In genomic region chr1:148734311-148734662, GRCh38 we compare ENCODE assay signal across 11 cellular contexts. TPM values are rescaled to one million over a fixed set of nuclear protein-coding genes. Genes with fewer than 3 reads are reported as not detected.
A peak's percentile ranks its signal among the peaks of the same experiment; 100 is the strongest.
DNase-seq lines count a peak whose midpoint lies in the region; ATAC-seq and TF ChIP-seq lines count a peak whose summit lies in the region.
"Not testable (repeated sequence)": the region's sequence is repeated elsewhere in the genome, so short reads cannot be mapped to it uniquely, and the experiment has no call there.
"Had no signal": no experiment of that assay in that cellular context is flagged by ENCODE, and none has a peak within 500 bp of the region (broad histone marks: within the 10 kb centered on the region; RNA-seq: fewer than 3 reads in every experiment).

No MANE protein-coding gene starts in this region.

- not testable (repeated sequence) for DNase-seq in activated CD8-positive, alpha-beta T cell treated with anti-CD3 and anti-CD28 coated beads for 36 hours; naive thymus-derived CD8-positive, alpha-beta T cell

- H3K4me1 Mint-ChIP-seq in activated CD8-positive, alpha-beta T cell treated with anti-CD3 and anti-CD28 coated beads for 36 hours (ENCODE audit: low read depth); naive thymus-derived CD8-positive, alpha-beta T cell: not testable (repeated sequence)

- not testable (repeated sequence) for H3K36me3 Mint-ChIP-seq in activated CD8-positive, alpha-beta T cell treated with anti-CD3 and anti-CD28 coated beads for 36 hours (ENCODE audit: low read depth); naive thymus-derived CD8-positive, alpha-beta T cell

- not testable (repeated sequence) for H3K9me3 Mint-ChIP-seq in activated CD8-positive, alpha-beta T cell treated with anti-CD3 and anti-CD28 coated beads for 36 hours; naive thymus-derived CD8-positive, alpha-beta T cell

- intact Hi-C loops in activated CD8-positive, alpha-beta T cell treated with anti-CD3 and anti-CD28 coated beads for 36 hours (cut with micrococcal nuclease), result not testable (repeated sequence)

- ATAC-seq in GM18505 (IDR thresholded peaks at IDR 0.05; ENCODE audit: unreplicated experiment), result peak; percentile 25
- peak; percentile 55 for ATAC-seq in GM19452 (IDR thresholded peaks at IDR 0.05; ENCODE audit: unreplicated experiment)
- peak; percentile 32 for ATAC-seq in GM21526 (IDR thresholded peaks at IDR 0.05; ENCODE audit: low FRiP score, unreplicated experiment)
- ATAC-seq in HG02642 (IDR thresholded peaks at IDR 0.05; ENCODE audit: poor library complexity, unreplicated experiment), result peak; percentile 53
- peak; percentile 44 for ATAC-seq in HG03064 (IDR thresholded peaks at IDR 0.05; ENCODE audit: low read depth, unreplicated experiment)
- ATAC-seq in HG03439 (IDR thresholded peaks at IDR 0.05; ENCODE audit: unreplicated experiment), result peak; percentile 43
- peak; percentile 38 for ATAC-seq in activated CD8-positive, alpha-beta T cell treated with anti-CD3 and anti-CD28 coated beads for 36 hours
- peak; percentile 8 to 30 for ATAC-seq in naive thymus-derived CD8-positive, alpha-beta T cell

- not testable (repeated sequence) for H3K4me3 Mint-ChIP-seq in activated CD8-positive, alpha-beta T cell treated with anti-CD3 and anti-CD28 coated beads for 36 hours; naive thymus-derived CD8-positive, alpha-beta T cell

- not testable (repeated sequence) for TF ChIP-seq CTCF in activated CD8-positive, alpha-beta T cell treated with anti-CD3 and anti-CD28 coated beads for 36 hours (IDR thresholded peaks at IDR 0.05)

- H3K27me3 Mint-ChIP-seq in activated CD8-positive, alpha-beta T cell treated with anti-CD3 and anti-CD28 coated beads for 36 hours; naive thymus-derived CD8-positive, alpha-beta T cell: not testable (repeated sequence)

- TF ChIP-seq POLR2A in GM18505 (IDR thresholded peaks at IDR 0.05; ENCODE audit: borderline replicate concordance, extremely low read depth, insufficient read depth, insufficient read length), result not testable (repeated sequence)

- CTCF ChIA-PET in activated CD8-positive, alpha-beta T cell treated with anti-CD3 and anti-CD28 coated beads for 36 hours (lab: Charles Lee), result not testable (repeated sequence)

- POLR2A ChIA-PET in activated CD8-positive, alpha-beta T cell treated with anti-CD3 and anti-CD28 coated beads for 36 hours (lab: Charles Lee); naive thymus-derived CD8-positive, alpha-beta T cell (lab: Charles Lee): not testable (repeated sequence)

- not testable (repeated sequence) for H3K27ac Mint-ChIP-seq in activated CD8-positive, alpha-beta T cell treated with anti-CD3 and anti-CD28 coated beads for 36 hours; naive thymus-derived CD8-positive, alpha-beta T cell

RNA-seq across cellular contexts. Expression of gene NUDT4B, which starts 14.3 kb away (rescaled TPM):
- total RNA-seq in activated CD8-positive, alpha-beta T cell treated with anti-CD3 and anti-CD28 coated beads for 36 hours, result not detected
- not detected for total RNA-seq in naive thymus-derived CD8-positive, alpha-beta T cell
- 1 to 10 TPM; 5.3 to 8.2 (median 7.5) TPM for polyA plus RNA-seq in naive thymus-derived CD8-positive, alpha-beta T cell
- total RNA-seq: A673; CD4-positive, CD25-positive, alpha-beta regulatory T cell; osteocyte had no signal
